ENCODE assay signal across 18 cellular contexts in genomic region chr11:23023319-23023718, GRCh38.
"Had no signal": no experiment of that assay in that cellular context is flagged by ENCODE, and none has a peak within 500 bp of the region (broad histone marks: within the 10 kb centered on the region; RNA-seq: fewer than 3 reads in every experiment).

No MANE protein-coding gene starts in this region.

- H3K36me3 ChIP-seq: gastrocnemius medialis, spleen, thoracic aorta, upper lobe of right lung had no signal

- H3K4me1 ChIP-seq: body of pancreas, gastrocnemius medialis, spleen, upper lobe of right lung had no signal

- H3K27me3 ChIP-seq: body of pancreas, gastrocnemius medialis, spleen, upper lobe of right lung had no signal

- H3K27ac ChIP-seq: body of pancreas, epithelial cell of prostate, gastrocnemius medialis, spleen, thoracic aorta, upper lobe of right lung had no signal

- FAIRE-seq: kidney had no signal

- H3K9me3 ChIP-seq: body of pancreas, gastrocnemius medialis, spleen, thoracic aorta, upper lobe of right lung had no signal

- DNase-seq: activated CD4-positive, alpha-beta T cell treated with anti-CD3 and anti-CD28 coated beads, Interleukin-2, amount 10 ng/mL, durations not matched to agents 24 days and 14 days; activated CD4-positive, CD25-positive, alpha-beta regulatory T cell; activated CD8-positive, alpha-beta T cell treated with anti-CD3 and anti-CD28 coated beads for 36 hours; activated naive CD4-positive, alpha-beta T cell treated with anti-CD3 and anti-CD28 coated beads for 36 hours; activated T-cell treated with anti-CD3 and anti-CD28 coated beads, Interleukin-2, amount 50 U/mL, for 1 hour; body of pancreas; gastrocnemius medialis; head of caudate nucleus; kidney; occipital lobe; posterior cingulate gyrus; spleen; stimulated activated naive B cell treated with anti-CD40 and anti-IgM and Interleukin-4, amounts not matched to agents 10 μg/mL and 1 μg/mL and 100 μg/mL, for 72 hours; upper lobe of right lung had no signal

- H3K4me3 ChIP-seq: body of pancreas, gastrocnemius medialis, lung, spleen, thoracic aorta, upper lobe of right lung had no signal

- ATAC-seq: activated CD8-positive, alpha-beta T cell treated with anti-CD3 and anti-CD28 coated beads for 36 hours; body of pancreas; gastrocnemius medialis; natural killer cell treated with Interleukin-12 subunit alpha and Interleukin-12 subunit beta and Interleukin-15 and Interleukin-18, amount 100 ng/mL, for 72 hours; stimulated activated naive B cell treated with anti-CD40 and anti-IgM and Interleukin-4, amounts not matched to agents 10 μg/mL and 1 μg/mL and 100 μg/mL, for 72 hours; upper lobe of right lung had no signal
